Comparison of ENCODE assay signal across 1 cellular context in the genomic region with DNA sequence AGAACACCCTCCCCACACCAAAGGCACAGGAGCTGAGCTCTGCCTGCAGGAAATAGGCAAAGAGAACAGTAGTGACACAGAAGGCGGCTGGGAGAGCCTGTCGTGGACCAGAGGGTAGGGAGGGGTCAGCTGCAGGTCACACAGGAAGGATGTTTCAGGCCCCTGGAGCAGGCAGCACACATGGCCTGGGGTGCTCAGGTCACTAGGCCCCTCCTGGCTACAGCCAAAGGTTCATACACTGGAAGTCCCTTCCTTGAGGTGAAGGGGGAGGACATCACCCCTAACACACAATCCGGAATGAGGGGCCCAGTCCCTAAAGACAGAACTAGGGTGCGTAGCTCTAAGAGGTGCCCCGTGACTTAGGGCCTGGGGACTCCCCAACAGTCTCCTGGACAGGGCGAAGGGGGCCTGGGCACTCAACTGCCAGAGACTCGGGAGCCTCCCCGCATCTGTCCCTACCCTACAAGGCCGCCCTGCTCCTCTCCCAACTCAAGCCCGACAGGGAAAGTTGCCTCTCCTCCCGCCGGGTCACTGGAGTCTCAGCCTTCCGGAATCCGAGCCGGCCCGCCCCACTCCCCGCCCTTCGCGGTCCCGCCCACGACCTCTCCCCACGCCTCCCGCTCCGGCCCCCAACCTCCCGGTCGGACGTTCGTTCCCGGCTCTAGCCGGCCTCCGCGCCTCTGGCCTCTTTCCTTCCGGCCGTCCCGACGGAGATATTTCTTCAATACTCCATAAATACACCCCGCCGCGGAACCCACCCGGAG.
TF ChIP-seq lines count a peak whose summit lies in the region.

A gene (minus strand): TSS at position 541 of the 764 bp plus-strand sequence. CDS start 675 bp downstream, outside the sequence.

TF ChIP-seq in endothelial cell of umbilical vein, 7 proteins besides CTCF, POLR2A, EP300 and RAD21 (continued from another document):
- no peak for TF ChIP-seq JUN (IDR thresholded peaks at IDR 0.05; ENCODE audit: borderline replicate concordance, insufficient read depth, insufficient read length, low read depth)
- TF ChIP-seq MYC (IDR thresholded peaks at IDR 0.05; ENCODE audit: low read depth, low read length) = no peak
- TF ChIP-seq, protein P1, sequence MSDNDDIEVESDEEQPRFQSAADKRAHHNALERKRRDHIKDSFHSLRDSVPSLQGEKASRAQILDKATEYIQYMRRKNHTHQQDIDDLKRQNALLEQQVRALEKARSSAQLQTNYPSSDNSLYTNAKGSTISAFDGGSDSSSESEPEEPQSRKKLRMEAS (IDR thresholded peaks at IDR 0.05; ENCODE audit: insufficient read depth, insufficient read length) = no peak
TF ChIP-seq in endothelial cell of umbilical vein: peak in this region for 0.
